9 cellular contexts compared by ENCODE assay signal in the genomic region with DNA sequence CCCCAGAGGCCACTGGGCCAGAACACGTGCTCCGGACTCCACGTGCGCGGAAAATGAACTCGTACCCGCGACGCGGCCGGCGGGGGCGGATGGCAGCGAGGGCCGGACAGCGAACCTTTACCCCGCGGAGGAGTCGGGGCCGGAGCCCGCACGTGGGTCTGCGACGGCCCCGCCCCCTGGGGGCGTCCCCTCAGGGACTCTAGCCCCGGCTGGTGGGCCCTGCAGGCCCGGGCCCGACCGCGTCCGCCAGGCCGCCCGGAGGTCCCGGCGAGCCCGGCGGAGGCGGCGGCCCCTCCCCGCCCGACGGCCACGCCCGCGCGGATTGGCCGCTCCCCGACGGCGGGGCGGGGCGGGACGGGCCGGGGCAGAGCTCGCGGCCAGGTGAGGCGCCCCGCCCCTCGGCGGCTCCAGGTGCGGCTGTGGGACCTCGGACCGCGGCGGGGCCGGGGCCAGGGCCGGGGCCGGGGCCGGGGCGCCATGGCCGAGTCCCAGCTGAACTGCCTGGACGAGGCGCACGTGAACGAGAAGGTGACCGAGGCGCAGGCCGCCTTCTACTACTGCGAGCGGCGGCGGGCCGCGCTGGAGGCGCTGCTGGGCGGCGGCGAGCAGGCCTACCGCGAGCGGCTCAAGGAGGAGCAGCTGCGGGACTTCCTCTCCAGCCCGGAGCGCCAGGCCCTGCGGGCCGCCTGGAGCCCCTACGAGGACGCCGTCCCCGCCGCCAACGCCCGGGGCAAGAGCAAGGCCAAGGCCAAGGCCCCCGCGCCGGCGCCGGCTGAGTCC. TPM values are rescaled to one million over a fixed set of nuclear protein-coding genes. Genes with fewer than 3 reads are reported as not detected.
DNase-seq lines count a peak whose midpoint lies in the region; ATAC-seq and TF ChIP-seq lines count a peak whose summit lies in the region.
"Had no signal": no experiment of that assay in that cellular context is flagged by ENCODE, and none has a peak within 500 bp of the region (broad histone marks: within the 10 kb centered on the region; RNA-seq: fewer than 3 reads in every experiment).

Gene FAM83F (plus strand): TSS at position 389 of the 780 bp plus-strand sequence. CDS start 89 bp downstream, at position 478.

- ATAC-seq in GM21381 (IDR thresholded peaks at IDR 0.05; ENCODE audit: unreplicated experiment) (no peak), HG02588 (IDR thresholded peaks at IDR 0.05; ENCODE audit: unreplicated experiment) (no peak), GM21447 (IDR thresholded peaks at IDR 0.05; ENCODE audit: unreplicated experiment) (no peak)

- H3K4me1 ChIP-seq in prostate gland (replicated peaks): peaks cover 11% of the 10 kb centered on the region

- peak within 1 kb of the TSS; percentile 82 to 90 for H3K27ac ChIP-seq in prostate gland
- H3K27ac ChIP-seq: cardiac muscle cell had no signal

- TF ChIP-seq CTCF in epithelial cell of proximal tubule (conservative IDR thresholded peaks at IDR 0.05; ENCODE audit: low read depth, low read length) (no peak), prostate gland (IDR thresholded peaks at IDR 0.05) (no peak)

- peak; percentile 74 for TF ChIP-seq POLR2A in prostate gland (IDR thresholded peaks at IDR 0.05)

- DNase-seq in HPDE6-E6E7 (ENCODE audit: extremely low spot score): peak; percentile 67
- DNase-seq in activated CD4-positive, alpha-beta T cell treated with anti-CD3 and anti-CD28 coated beads for 48 hours: peak; percentile 36
- no peak for DNase-seq in epithelial cell of proximal tubule (ENCODE audit: low read depth)
- DNase-seq in prostate gland (ENCODE audit: low spot score): peak; percentile 68
- DNase-seq in HuH-7.5 (ENCODE audit: low spot score): no peak

- no peaks in the 10 kb centered on the region for H3K9me3 ChIP-seq in prostate gland

- intact Hi-C loops in prostate gland (cut with DNase I): no loop called here

- H3K27me3 ChIP-seq in prostate gland (replicated peaks; ENCODE audit: insufficient read depth): no peaks in the 10 kb centered on the region

- WGBS in prostate gland: 12% methylated on average over 52 of the region's 109 CpGs

- H3K4me3 ChIP-seq in epithelial cell of proximal tubule (ENCODE audit: low read depth, low read length) (peak within 1 kb of the TSS; percentile 50), prostate gland (peak within 1 kb of the TSS; percentile 44 to 56)
- H3K4me3 ChIP-seq: cardiac muscle cell had no signal

- H3K36me3 ChIP-seq in prostate gland: no peaks in the 10 kb centered on the region
- H3K36me3 ChIP-seq: cardiac muscle cell had no signal

RNA-seq across cellular contexts. Expression of gene FAM83F, which starts in this region (rescaled TPM):
- 3.3 and 3.5 TPM in 2 replicates for total RNA-seq in epithelial cell of proximal tubule
- total RNA-seq in prostate gland: 10 to 100 TPM; 26.2 to 28.6 TPM

Comparison
In these comparisons a context has a peak if more than half of its experiments do, and no peak if none do; other contexts are left out.
1. DNase-seq: peak in HPDE6-E6E7 (single experiment), activated CD4-positive, alpha-beta T cell treated with anti-CD3 and anti-CD28 coated beads for 48 hours (single experiment) and prostate gland (single experiment); none in epithelial cell of proximal tubule (single experiment) and HuH-7.5 (single experiment).